ENCODE assay signal across 16 cellular contexts in genomic region chr15:49320337-49320736, GRCh38.
A peak's percentile ranks its signal among the peaks of the same experiment; 100 is the strongest.
DNase-seq lines count a peak whose midpoint lies in the region; ATAC-seq and TF ChIP-seq lines count a peak whose summit lies in the region.
"Had no signal": no experiment of that assay in that cellular context is flagged by ENCODE, and none has a peak within 500 bp of the region (broad histone marks: within the 10 kb centered on the region; RNA-seq: fewer than 3 reads in every experiment).

No MANE protein-coding gene starts in this region.

- H3K27me3 ChIP-seq in right atrium auricular region (no peaks in the 10 kb centered on the region), upper lobe of right lung (no peaks in the 10 kb centered on the region)
- H3K27me3 ChIP-seq: MG63 had no signal

- H3K4me3 Mint-ChIP-seq in dendritic cell treated with granulocyte-macrophage colony-stimulating factor and Interleukin-4, amounts not matched to agents 40 ng/mL and 50 ng/mL, for 4 days = no peak overlapping the region
- H3K4me3 Mint-ChIP-seq: H9 had no signal

- ATAC-seq in left ventricle myocardium superior (peak; percentile 39), upper lobe of right lung (peak; percentile 55), HG03442 (IDR thresholded peaks at IDR 0.05; ENCODE audit: unreplicated experiment) (no peak)
- ATAC-seq: A549 had no signal

- TF ChIP-seq POLR2A in NB4 (IDR thresholded peaks at IDR 0.05; ENCODE audit: extremely low read depth, insufficient read length) = no peak

- H3K4me1 Mint-ChIP-seq in dendritic cell treated with granulocyte-macrophage colony-stimulating factor and Interleukin-4, amounts not matched to agents 40 ng/mL and 50 ng/mL, for 4 days (ENCODE audit: low read depth) = peaks cover 27% of the 10 kb centered on the region

- intact Hi-C loops in left ventricle myocardium superior (cut with micrococcal nuclease) = no loop called here
- intact Hi-C loops in dendritic cell treated with granulocyte-macrophage colony-stimulating factor and Interleukin-4, amounts not matched to agents 40 ng/mL and 50 ng/mL, for 4 days (cut with micrococcal nuclease) = no loop called here
- intact Hi-C loops in upper lobe of right lung (cut with DNase I) = no loop called here

- H3K4me1 ChIP-seq in right atrium auricular region = no peaks in the 10 kb centered on the region
- H3K4me1 ChIP-seq in upper lobe of right lung = peaks cover 20% of the 10 kb centered on the region
- H3K4me1 ChIP-seq: A549 had no signal

- peaks cover 9% of the 10 kb centered on the region for H3K9me3 Mint-ChIP-seq in dendritic cell treated with granulocyte-macrophage colony-stimulating factor and Interleukin-4, amounts not matched to agents 40 ng/mL and 50 ng/mL, for 4 days
- H3K9me3 Mint-ChIP-seq: H9 had no signal

- H3K4me3 ChIP-seq in right atrium auricular region (no peak overlapping the region), NB4 (ENCODE audit: low read depth, low read length) (no peak overlapping the region), upper lobe of right lung (no peak overlapping the region)
- H3K4me3 ChIP-seq: A549, MG63, SK-N-MC had no signal

- peaks cover 5% of the 10 kb centered on the region for H3K36me3 ChIP-seq in right atrium auricular region
- H3K36me3 ChIP-seq in upper lobe of right lung = peaks cover 14% of the 10 kb centered on the region

- peak overlapping the region; percentile 58 for H3K27ac Mint-ChIP-seq in dendritic cell treated with granulocyte-macrophage colony-stimulating factor and Interleukin-4, amounts not matched to agents 40 ng/mL and 50 ng/mL, for 4 days

- H3K9me3 ChIP-seq in right atrium auricular region (no peaks in the 10 kb centered on the region), upper lobe of right lung (no peaks in the 10 kb centered on the region)
- H3K9me3 ChIP-seq: A549, MG63 had no signal

- TF ChIP-seq CTCF in right atrium auricular region (IDR thresholded peaks at IDR 0.05) = no peak
- no peak for TF ChIP-seq CTCF in NB4 (IDR thresholded peaks at IDR 0.05; ENCODE audit: low read depth, low read length)
- no peak for TF ChIP-seq CTCF in upper lobe of right lung (IDR thresholded peaks at IDR 0.05)

- H3K36me3 Mint-ChIP-seq in dendritic cell treated with granulocyte-macrophage colony-stimulating factor and Interleukin-4, amounts not matched to agents 40 ng/mL and 50 ng/mL, for 4 days (ENCODE audit: low read depth) = peaks cover 59% of the 10 kb centered on the region

- DNase-seq in left ventricle myocardium superior (no peak), right atrium auricular region (ENCODE audit: low spot score) (no peak), NB4 (ENCODE audit: low read depth) (peak; percentile 15), upper lobe of right lung (no peak)
- no peak for DNase-seq in effector CD8-positive, alpha-beta T cell (lab: John Stamatoyannopoulos, UW)
- DNase-seq in activated CD4-positive, alpha-beta T cell treated with anti-CD3 and anti-CD28 coated beads, Interleukin-2, amount 50 U/mL, for 48 hours = no peak
- DNase-seq: C1 segment of cervical spinal cord, DMS79 treated with DMSO at 0.1 percent for 48 hours, H9, MG63, NCI-H1694 treated with DMSO at 0.1 percent for 48 hours, T-helper 1 cell had no signal

- H3K27me3 Mint-ChIP-seq in dendritic cell treated with granulocyte-macrophage colony-stimulating factor and Interleukin-4, amounts not matched to agents 40 ng/mL and 50 ng/mL, for 4 days = no peaks in the 10 kb centered on the region

- H3K27ac ChIP-seq in right atrium auricular region (no peak overlapping the region), upper lobe of right lung (no peak overlapping the region)
- H3K27ac ChIP-seq: A549, SK-N-MC had no signal
